In the genomic region with DNA sequence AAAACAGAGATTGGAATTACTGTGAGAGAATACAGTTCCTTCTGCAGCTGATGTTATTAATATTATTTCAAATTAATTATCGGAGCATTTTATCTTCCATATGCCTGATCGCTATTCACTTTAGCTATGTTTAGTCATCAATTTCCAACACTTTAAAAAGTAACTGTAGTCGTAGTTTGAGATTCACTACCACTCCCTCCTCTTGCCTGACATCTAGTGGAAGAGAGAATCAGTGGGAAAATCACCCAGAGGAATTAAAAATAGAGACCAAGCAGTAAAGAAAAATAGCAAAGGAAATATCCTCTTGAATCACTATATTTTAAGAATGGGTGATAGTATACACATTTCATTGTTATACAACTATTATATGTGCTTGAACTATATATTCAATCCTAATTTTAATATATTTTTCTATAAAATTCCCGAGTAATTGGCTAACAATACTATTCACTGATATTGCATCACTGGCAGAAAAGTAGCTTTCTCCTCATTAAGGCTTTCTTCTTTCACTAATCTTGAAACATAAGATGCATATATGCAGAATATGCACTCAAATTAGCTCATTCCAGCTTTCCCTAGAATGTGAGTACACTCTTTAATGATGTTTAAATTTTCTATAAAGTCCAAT, we compare ENCODE assay signal across 9 cellular contexts.
DNase-seq lines count a peak whose midpoint lies in the region; ATAC-seq and TF ChIP-seq lines count a peak whose summit lies in the region.
"Had no signal": no experiment of that assay in that cellular context is flagged by ENCODE, and none has a peak within 500 bp of the region (broad histone marks: within the 10 kb centered on the region; RNA-seq: fewer than 3 reads in every experiment).

No MANE protein-coding gene starts in this region.

- H3K36me3 ChIP-seq in RWPE2 (ENCODE audit: low read depth) (no peaks in the 10 kb centered on the region), iPS DF 6.9 (ENCODE audit: control insufficient read depth, insufficient read depth, low read length) (no peaks in the 10 kb centered on the region)
- no peaks in the 10 kb centered on the region for H3K36me3 ChIP-seq in CD4-positive, alpha-beta memory T cell (ENCODE audit: insufficient read depth, low read length)

- H3K4me1 ChIP-seq in RWPE2 (ENCODE audit: insufficient read depth, poor library complexity, severe bottlenecking) (no peaks in the 10 kb centered on the region), iPS DF 6.9 (ENCODE audit: control insufficient read depth, insufficient read depth, low read length) (no peaks in the 10 kb centered on the region; the same call in 1 of the 2 replicates)
- no peaks in the 10 kb centered on the region for H3K4me1 ChIP-seq in CD4-positive, alpha-beta memory T cell (ENCODE audit: insufficient read depth, low read length)

- intact Hi-C loops in CD4-positive, alpha-beta memory T cell (cut with micrococcal nuclease), result no loop called here

- H3K27me3 Mint-ChIP-seq in CD4-positive, alpha-beta memory T cell, result no peaks in the 10 kb centered on the region

- no peak overlapping the region for H3K4me3 Mint-ChIP-seq in CD4-positive, alpha-beta memory T cell

- POLR2A ChIA-PET in CD4-positive, alpha-beta memory T cell (lab: Charles Lee; ENCODE audit: partially characterized antibody), result no interaction called here

- H3K4me3 ChIP-seq in RWPE2 (ENCODE audit: severe bottlenecking) (no peak overlapping the region), iPS DF 6.9 (ENCODE audit: low read length) (no peak overlapping the region)
- no peak overlapping the region for H3K4me3 ChIP-seq in CD4-positive, alpha-beta memory T cell (ENCODE audit: low read length in 2 of 2)

- peaks cover 4 to 15% (median 6%) of the 10 kb centered on the region in 8 donors for H3K9me3 Mint-ChIP-seq in CD4-positive, alpha-beta memory T cell

- no CpG with 5 or more reads among the region's 4 CpGs for WGBS in iPS DF 6.9 (ENCODE audit: insufficient coverage, insufficient read length)

- H3K36me3 Mint-ChIP-seq in CD4-positive, alpha-beta memory T cell, result no peaks in the 10 kb centered on the region

- H3K4me1 Mint-ChIP-seq in CD4-positive, alpha-beta memory T cell, result no peaks in the 10 kb centered on the region

- H3K27me3 ChIP-seq in RWPE2 (ENCODE audit: insufficient read depth, poor library complexity, severe bottlenecking) (peaks cover 28% of the 10 kb centered on the region), iPS DF 6.9 (ENCODE audit: control insufficient read depth, insufficient read depth, low read length) (no peaks in the 10 kb centered on the region)
- no peaks in the 10 kb centered on the region for H3K27me3 ChIP-seq in CD4-positive, alpha-beta memory T cell (ENCODE audit: insufficient read depth, low read length)

- H3K27ac ChIP-seq in C4-2B (no peak overlapping the region), RWPE2 (ENCODE audit: poor library complexity, severe bottlenecking) (no peak overlapping the region), iPS DF 6.9 (ENCODE audit: low read length) (no peak overlapping the region)
- no peak overlapping the region for H3K27ac ChIP-seq in CD4-positive, alpha-beta memory T cell (ENCODE audit: low read depth, low read length)

- CTCF ChIA-PET in CD4-positive, alpha-beta memory T cell (lab: Charles Lee; ENCODE audit: partially characterized antibody), result no interaction called here

- DNase-seq in HPDE6-E6E7 (ENCODE audit: extremely low spot score) (peak; percentile 10), RWPE2 (ENCODE audit: low spot score) (no peak), iPS DF 6.9 (ENCODE audit: low read depth, low spot score) (peak; percentile 1)
- DNase-seq in CD4-positive, alpha-beta memory T cell, result no peak
- DNase-seq: islet precursor cell had no signal

- no peak overlapping the region for H3K27ac Mint-ChIP-seq in CD4-positive, alpha-beta memory T cell

- ATAC-seq in RWPE2 (ENCODE audit: low read depth), result peak; percentile 53; the same call in 1 of the 3 replicates
- no peak for ATAC-seq in GM18867 (IDR thresholded peaks at IDR 0.05; ENCODE audit: unreplicated experiment)
- ATAC-seq in GM18517 (IDR thresholded peaks at IDR 0.05; ENCODE audit: unreplicated experiment), result no peak
- ATAC-seq in GM19455 (IDR thresholded peaks at IDR 0.05; ENCODE audit: unreplicated experiment), result no peak

- H3K9me3 ChIP-seq in RWPE2 (ENCODE audit: severe bottlenecking), result no peaks in the 10 kb centered on the region
- H3K9me3 ChIP-seq in iPS DF 6.9 (ENCODE audit: control insufficient read depth, insufficient read depth, low read length), result no peaks in the 10 kb centered on the region
- no peaks in the 10 kb centered on the region for H3K9me3 ChIP-seq in CD4-positive, alpha-beta memory T cell (ENCODE audit: control insufficient read depth in 1 of 2, low read length in 2 of 2)

- TF ChIP-seq CTCF in C4-2B (conservative IDR thresholded peaks at IDR 0.05) (peak; percentile 88), RWPE2 (IDR thresholded peaks at IDR 0.05; ENCODE audit: poor library complexity, severe bottlenecking) (peak; percentile 89)

Comparison
In these comparisons a context has a peak if more than half of its experiments do, and no peak if none do; other contexts are left out.
1. DNase-seq: peak in HPDE6-E6E7 (single experiment) and iPS DF 6.9 (single experiment); none in RWPE2 (single experiment) and CD4-positive, alpha-beta memory T cell (0 of 5).